Comparison of ENCODE assay signal across 17 cellular contexts in the genomic region with DNA sequence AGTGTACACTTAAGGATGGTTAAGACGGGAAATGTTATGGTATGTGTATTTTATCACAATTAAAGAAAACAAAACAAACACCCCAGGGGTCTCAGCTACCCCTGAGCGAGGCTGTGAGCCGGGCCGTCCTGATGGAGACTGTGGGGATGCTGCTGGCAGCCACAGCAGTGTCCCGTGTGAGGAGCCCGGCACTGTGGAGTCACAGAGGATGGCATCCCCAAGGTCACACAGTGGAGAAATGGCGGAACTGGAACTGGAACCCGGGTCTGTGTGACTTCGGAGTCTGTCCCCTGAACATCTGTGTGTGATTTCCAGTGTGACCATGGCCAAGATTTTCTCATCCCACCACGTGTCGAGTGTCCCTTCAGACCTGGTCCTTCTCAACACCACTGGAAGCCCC.
DNase-seq lines count a peak whose midpoint lies in the region; ATAC-seq and TF ChIP-seq lines count a peak whose summit lies in the region.
"Had no signal": no experiment of that assay in that cellular context is flagged by ENCODE, and none has a peak within 500 bp of the region (broad histone marks: within the 10 kb centered on the region; RNA-seq: fewer than 3 reads in every experiment).

No MANE protein-coding gene starts in this region.

- H3K36me3 Mint-ChIP-seq in CD14-positive monocyte, result no peaks in the 10 kb centered on the region
- H3K36me3 Mint-ChIP-seq in chondrocyte (ENCODE audit: low read depth), result no peaks in the 10 kb centered on the region
- no peaks in the 10 kb centered on the region for H3K36me3 Mint-ChIP-seq in CD4-positive, alpha-beta T cell (ENCODE audit: low read depth)

- H3K9me3 Mint-ChIP-seq in CD14-positive monocyte, result peaks cover 9 to 18% (median 12%) of the 10 kb centered on the region in 7 donors
- H3K9me3 Mint-ChIP-seq in chondrocyte (ENCODE audit: low read depth), result peaks cover 4% of the 10 kb centered on the region
- H3K9me3 Mint-ChIP-seq in CD4-positive, alpha-beta T cell, result no peaks in the 10 kb centered on the region

- CTCF ChIA-PET in CD4-positive, alpha-beta T cell (lab: Charles Lee), result no interaction called here

- H3K4me1 Mint-ChIP-seq in CD14-positive monocyte (peaks cover 7% of the 10 kb centered on the region), chondrocyte (ENCODE audit: low read depth) (no peaks in the 10 kb centered on the region)
- H3K4me1 Mint-ChIP-seq in CD4-positive, alpha-beta T cell (ENCODE audit: low read depth), result no peaks in the 10 kb centered on the region

- no peak for TF ChIP-seq EP300 in sigmoid colon (IDR thresholded peaks at IDR 0.05)

- 83 to 91% methylated on average over 11 of the region's 11 CpGs for WGBS in sigmoid colon, 2 donors

- H3K27me3 ChIP-seq in lower lobe of right lung (ENCODE audit: low read depth) (no peaks in the 10 kb centered on the region), sigmoid colon (peaks cover 0 to 6% (median 0%) of the 10 kb centered on the region in 3 donors)
- no peaks in the 10 kb centered on the region for H3K27me3 ChIP-seq in CD4-positive, alpha-beta T cell (ENCODE audit: control insufficient read depth, insufficient read depth, low read length)
- H3K27me3 ChIP-seq: BLaER1, SJSA1 had no signal

- POLR2A ChIA-PET in CD4-positive, alpha-beta T cell (lab: Charles Lee), result no interaction called here

- no peak for TF ChIP-seq POLR2A in sigmoid colon (IDR thresholded peaks at IDR 0.05)

- no peak for ATAC-seq in lower lobe of right lung
- no peak for ATAC-seq in CD4-positive, alpha-beta T cell (ENCODE audit: poor library complexity)
- ATAC-seq: A549 had no signal

- H3K27ac ChIP-seq in lower lobe of right lung (no peak overlapping the region), sigmoid colon (no peak overlapping the region)
- no peak overlapping the region for H3K27ac ChIP-seq in CD4-positive, alpha-beta T cell (ENCODE audit: low read depth, low read length)
- H3K27ac ChIP-seq: A549, BLaER1, PC-9, SJSA1 had no signal

- DNase-seq in CD14-positive monocyte (ENCODE audit: low spot score) (peak; percentile 28), chondrocyte (ENCODE audit: low spot score) (peak; percentile 66), lower lobe of right lung (peak; percentile 24), sigmoid colon (peak; percentile 46), NCI-H2029 (lab: John Stamatoyannopoulos, UW) (no peak), activated gamma-delta T cell (lab: John Stamatoyannopoulos, UW) (no peak)
- no peak for DNase-seq in CD4-positive, alpha-beta T cell
- DNase-seq: DMS79, KG1, NCI-H1417, NCI-H187, NCI-H2227 treated with DMSO at 0.1 percent for 48 hours, NCI-H524, PC-9 had no signal

- H3K27ac Mint-ChIP-seq in CD14-positive monocyte (peak overlapping the region; percentile 87 to 99 (median 98)), chondrocyte (ENCODE audit: unreplicated experiment) (no peak overlapping the region)
- H3K27ac Mint-ChIP-seq in CD4-positive, alpha-beta T cell, result no peak overlapping the region

- H3K4me1 ChIP-seq in lower lobe of right lung (no peaks in the 10 kb centered on the region), sigmoid colon (no peaks in the 10 kb centered on the region)
- H3K4me1 ChIP-seq: A549, SJSA1 had no signal

- H3K9me3 ChIP-seq in lower lobe of right lung, result no peaks in the 10 kb centered on the region
- no peaks in the 10 kb centered on the region for H3K9me3 ChIP-seq in sigmoid colon
- H3K9me3 ChIP-seq in CD4-positive, alpha-beta T cell (ENCODE audit: control insufficient read depth, low read length), result no peaks in the 10 kb centered on the region
- H3K9me3 ChIP-seq: A549 had no signal

- TF ChIP-seq CTCF in CD14-positive monocyte (IDR thresholded peaks at IDR 0.05) (no peak), chondrocyte (IDR thresholded peaks at IDR 0.05) (no peak), lower lobe of right lung (IDR thresholded peaks at IDR 0.05) (no peak), sigmoid colon (IDR thresholded peaks at IDR 0.05) (no peak)
- no peak for TF ChIP-seq CTCF in CD4-positive, alpha-beta T cell (IDR thresholded peaks at IDR 0.05)

- peaks cover 0 to 3% (median 2%) of the 10 kb centered on the region in 3 donors for H3K27me3 Mint-ChIP-seq in CD14-positive monocyte (ENCODE audit: low read depth in 3 of 3)
- peaks cover 5% of the 10 kb centered on the region for H3K27me3 Mint-ChIP-seq in chondrocyte (ENCODE audit: low read depth)
- peaks cover 4% of the 10 kb centered on the region for H3K27me3 Mint-ChIP-seq in CD4-positive, alpha-beta T cell

- H3K36me3 ChIP-seq in lower lobe of right lung, result no peaks in the 10 kb centered on the region
- no peaks in the 10 kb centered on the region for H3K36me3 ChIP-seq in sigmoid colon
- H3K36me3 ChIP-seq: BLaER1, SJSA1 had no signal

- H3K4me3 ChIP-seq in lower lobe of right lung (no peak overlapping the region), sigmoid colon (no peak overlapping the region)
- H3K4me3 ChIP-seq: A549, BLaER1, PC-9, SJSA1 had no signal

- H3K4me3 Mint-ChIP-seq in CD14-positive monocyte (peak overlapping the region in 1 of 2 donors; percentile 90), chondrocyte (ENCODE audit: unreplicated experiment) (no peak overlapping the region)
- no peak overlapping the region for H3K4me3 Mint-ChIP-seq in CD4-positive, alpha-beta T cell

- intact Hi-C loops in CD14-positive monocyte (cut with micrococcal nuclease) (no loop called here), lower lobe of right lung (cut with DNase I) (no loop called here), sigmoid colon (cut with DNase I) (no loop called here)
- intact Hi-C loops in CD4-positive, alpha-beta T cell (cut with DNase I, micrococcal nuclease), result no loop called here

Comparison
In these comparisons a context has a peak if more than half of its experiments do, and no peak if none do; other contexts are left out.
1. DNase-seq: peak in CD14-positive monocyte (single experiment), chondrocyte (single experiment), lower lobe of right lung (single experiment) and sigmoid colon (single experiment); none in NCI-H2029 (single experiment), CD4-positive, alpha-beta T cell (0 of 10) and activated gamma-delta T cell (single experiment).
2. H3K27ac Mint-ChIP-seq: peak in CD14-positive monocyte (7 of 7); none in chondrocyte (single experiment) and CD4-positive, alpha-beta T cell (single experiment).